Comparison of ENCODE assay signal across 9 cellular contexts in genomic region chr7:158431941-158432347, GRCh38.
DNase-seq lines count a peak whose midpoint lies in the region; ATAC-seq and TF ChIP-seq lines count a peak whose summit lies in the region.
"Had no signal": no experiment of that assay in that cellular context is flagged by ENCODE, and none has a peak within 500 bp of the region (broad histone marks: within the 10 kb centered on the region; RNA-seq: fewer than 3 reads in every experiment).

No MANE protein-coding gene starts in this region.

- no peaks in the 10 kb centered on the region for H3K36me3 ChIP-seq in neural progenitor cell

- no peaks in the 10 kb centered on the region for H3K4me1 ChIP-seq in neural progenitor cell

- peaks cover 2% of the 10 kb centered on the region for H3K9me3 Mint-ChIP-seq in neural progenitor cell

- no peaks in the 10 kb centered on the region for H4K20me1 ChIP-seq in neural progenitor cell (ENCODE audit: low read depth)

- H3K36me3 Mint-ChIP-seq in neural progenitor cell: no peaks in the 10 kb centered on the region

- H3K4me3 Mint-ChIP-seq in neural progenitor cell: no peak overlapping the region

- H3K79me2 ChIP-seq in neural progenitor cell (ENCODE audit: low read depth): no peaks in the 10 kb centered on the region

- no peak overlapping the region for H3K9ac ChIP-seq in neural progenitor cell

- H3K27ac Mint-ChIP-seq in neural progenitor cell: peak overlapping the region; percentile 69

- no peaks in the 10 kb centered on the region for H3K9me3 ChIP-seq in neural progenitor cell (ENCODE audit: low read depth)

- TF ChIP-seq CTCF in NB4 (IDR thresholded peaks at IDR 0.05; ENCODE audit: low read depth, low read length) (no peak), epithelial cell of esophagus (IDR thresholded peaks at IDR 0.05; ENCODE audit: insufficient read depth, low read depth, low read length, missing control alignments) (no peak), neural progenitor cell (IDR thresholded peaks at IDR 0.05) (no peak)

- peaks cover 4% of the 10 kb centered on the region for H3K27me3 Mint-ChIP-seq in neural progenitor cell (ENCODE audit: insufficient read depth, low read depth)

- H3K4me3 ChIP-seq in NB4 (ENCODE audit: low read depth, low read length) (no peak overlapping the region), epithelial cell of esophagus (ENCODE audit: low read length) (no peak overlapping the region), neural progenitor cell (no peak overlapping the region)

- DNase-seq in AG08396 (ENCODE audit: low spot score) (peak; percentile 46), NB4 (ENCODE audit: low read depth) (peak; percentile 26), epithelial cell of esophagus (ENCODE audit: low read depth) (peak; percentile 93), neural progenitor cell (ENCODE audit: low spot score) (no peak), SKM-1 treated with dmso at 0.1 percent for 144 hours (lab: John Stamatoyannopoulos, UW; ENCODE audit: unreplicated experiment) (no peak), GM19238 (ENCODE audit: insufficient read length, low spot score) (no peak)
- DNase-seq in activated naive CD4-positive, alpha-beta T cell treated with anti-CD3 and anti-CD28 coated beads, Interleukin-2, amount 50 U/mL, for 16 hours: no peak
- DNase-seq: glutamatergic neuron had no signal

- TF ChIP-seq POLR2A in NB4 (IDR thresholded peaks at IDR 0.05; ENCODE audit: extremely low read depth, insufficient read length): no peak

- no peak overlapping the region for H3K4me2 ChIP-seq in neural progenitor cell

- H3F3A ChIP-seq in neural progenitor cell (ENCODE audit: low read depth): no peaks in the 10 kb centered on the region

- no peak overlapping the region for H2AFZ ChIP-seq in neural progenitor cell (replicated peaks)

- no peak overlapping the region for H3K27ac ChIP-seq in neural progenitor cell

- peaks cover 15% of the 10 kb centered on the region for H3K4me1 Mint-ChIP-seq in neural progenitor cell

- no peak for ATAC-seq in HG03469 (IDR thresholded peaks at IDR 0.05; ENCODE audit: unreplicated experiment)

- H3K27me3 ChIP-seq in neural progenitor cell: no peaks in the 10 kb centered on the region

Comparison
In these comparisons a context has a peak if more than half of its experiments do, and no peak if none do; other contexts are left out.
1. DNase-seq: peak in AG08396 (single experiment), NB4 (single experiment) and epithelial cell of esophagus (single experiment); none in neural progenitor cell (single experiment), activated naive CD4-positive, alpha-beta T cell treated with anti-CD3 and anti-CD28 coated beads, Interleukin-2, amount 50 U/mL, for 16 hours (single experiment), SKM-1 treated with dmso at 0.1 percent for 144 hours (single experiment) and GM19238 (single experiment).